In the genomic region with DNA sequence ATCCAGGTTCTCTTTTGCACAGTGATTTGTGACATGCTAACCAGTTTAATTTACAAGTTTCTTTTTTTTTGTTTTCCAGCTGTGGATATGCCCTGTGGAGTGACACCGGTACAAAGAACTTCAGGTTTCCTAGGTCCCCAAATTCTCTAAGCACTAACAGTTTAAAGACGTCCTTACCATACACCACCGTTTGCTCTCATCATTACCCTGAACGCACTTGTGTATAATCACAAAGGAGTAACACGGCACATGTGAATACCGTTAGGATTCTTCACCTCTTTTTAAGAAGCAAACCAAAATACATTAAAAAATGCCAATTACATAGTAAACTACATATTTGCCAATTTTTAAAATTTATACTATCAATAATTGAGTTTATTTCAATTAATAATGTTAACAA, we compare ENCODE assay signal across 8 cellular contexts. TPM values are rescaled to one million over a fixed set of nuclear protein-coding genes. Genes with fewer than 3 reads are reported as not detected.
A peak's percentile ranks its signal among the peaks of the same experiment; 100 is the strongest.
DNase-seq lines count a peak whose midpoint lies in the region; TF ChIP-seq lines count a peak whose summit lies in the region.

No MANE protein-coding gene starts in this region.

- H3K4me1 ChIP-seq in DOHH2 (ENCODE audit: control insufficient read depth, low read length) (peaks cover 24% of the 10 kb centered on the region), ectodermal cell (ENCODE audit: control insufficient read depth, insufficient read depth, low read length) (no peaks in the 10 kb centered on the region), osteoblast (ENCODE audit: insufficient read depth, low read length) (peaks cover 11% of the 10 kb centered on the region)

- H3K4me3 ChIP-seq in DOHH2 (ENCODE audit: low read length), result peak overlapping the region; percentile 92
- H3K4me3 ChIP-seq in ectodermal cell (ENCODE audit: insufficient read depth, low read depth, low read length), result peak overlapping the region; percentile 72
- H3K4me3 ChIP-seq in osteoblast (ENCODE audit: insufficient read depth, low read length), result peak overlapping the region; percentile 90

- H3K27me3 ChIP-seq in DOHH2 (ENCODE audit: control insufficient read depth, low read length) (no peaks in the 10 kb centered on the region), ectodermal cell (ENCODE audit: control insufficient read depth, insufficient read depth, low read length, poor library complexity, severe bottlenecking) (no peaks in the 10 kb centered on the region), osteoblast (ENCODE audit: insufficient read depth, low read length) (no peaks in the 10 kb centered on the region)

- H3K79me2 ChIP-seq in DOHH2 (ENCODE audit: control insufficient read depth, low read length), result peaks cover 8% of the 10 kb centered on the region
- peaks cover 17% of the 10 kb centered on the region for H3K79me2 ChIP-seq in osteoblast (ENCODE audit: insufficient read depth, low read length)

- no peak overlapping the region for H3K27ac ChIP-seq in DOHH2 (ENCODE audit: low read depth, low read length)
- H3K27ac ChIP-seq in ectodermal cell (ENCODE audit: insufficient read depth, low read depth, low read length, poor library complexity, severe bottlenecking), result no peak overlapping the region
- H3K27ac ChIP-seq in osteoblast (ENCODE audit: low read depth, low read length), result peak overlapping the region; percentile 78
- no peak overlapping the region for H3K27ac ChIP-seq in caudate nucleus (ENCODE audit: low read depth, low read length)

- H4K20me1 ChIP-seq in DOHH2 (ENCODE audit: control insufficient read depth, insufficient read depth, low read depth, low read length) (no peaks in the 10 kb centered on the region), osteoblast (ENCODE audit: insufficient read depth, low read length) (no peaks in the 10 kb centered on the region)

- H3K9me2 ChIP-seq in DOHH2 (replicated peaks; ENCODE audit: control insufficient read depth, low read length), result no peaks in the 10 kb centered on the region

- H3K36me3 ChIP-seq in DOHH2 (ENCODE audit: control insufficient read depth, low read length), result peaks cover 25% of the 10 kb centered on the region
- peaks cover 10% of the 10 kb centered on the region for H3K36me3 ChIP-seq in ectodermal cell (ENCODE audit: control insufficient read depth, insufficient read depth, low read length)
- peaks cover 17% of the 10 kb centered on the region for H3K36me3 ChIP-seq in osteoblast (ENCODE audit: insufficient read depth, low read length)

- DNase-seq in NCI-H345 (lab: John Stamatoyannopoulos, UW) (peak; percentile 3), osteoblast (ENCODE audit: insufficient read length, low spot score, missing footprints) (no peak), SKM-1 (lab: John Stamatoyannopoulos, UW; ENCODE audit: unreplicated experiment) (no peak), caudate nucleus (lab: John Stamatoyannopoulos, UW) (no peak), AG08395 (ENCODE audit: low spot score) (no peak), RPMI8226 (no peak)

- 42 to 47% methylated on average over 6 of the region's 6 CpGs for WGBS in ectodermal cell, 2 experiments

- H3K4me2 ChIP-seq in DOHH2 (ENCODE audit: low read length) (peak overlapping the region; percentile 62), osteoblast (ENCODE audit: insufficient read depth, low read length) (peak overlapping the region; percentile 93)

- TF ChIP-seq CTCF in DOHH2 (IDR thresholded peaks at IDR 0.05; ENCODE audit: low read depth, low read length, poor library complexity, severe bottlenecking) (no peak), osteoblast (IDR thresholded peaks at IDR 0.05; ENCODE audit: extremely low read depth, low read depth, low read length) (no peak)

- peak overlapping the region; percentile 94 for H2AFZ ChIP-seq in osteoblast (ENCODE audit: low read length)

- H3K9me3 ChIP-seq in DOHH2 (ENCODE audit: control insufficient read depth, insufficient read depth, low read length), result no peaks in the 10 kb centered on the region
- H3K9me3 ChIP-seq in ectodermal cell (ENCODE audit: control insufficient read depth, low read length), result no peaks in the 10 kb centered on the region
- H3K9me3 ChIP-seq in osteoblast (ENCODE audit: low read depth, low read length), result no peaks in the 10 kb centered on the region

- H3F3A ChIP-seq in DOHH2 (ENCODE audit: control insufficient read depth, insufficient read depth), result 0 out of 2 replicates have a peak, but pooled peaks cover 6% of the 10 kb centered on the region

RNA-seq across cellular contexts. Expression of gene LANCL1, which starts 0.8 kb away (rescaled TPM):
- 73.8 TPM for polyA plus RNA-seq in ectodermal cell (2013, experiment 1 of 4)
- 87.7 TPM for polyA plus RNA-seq in ectodermal cell (2013, experiment 2 of 4)
- polyA plus RNA-seq in ectodermal cell (2013, experiment 3 of 4), result 62.1 TPM
- 67.6 TPM for polyA plus RNA-seq in ectodermal cell (2013, experiment 4 of 4)
- 35.8 and 40.7 TPM in 2 replicates for total RNA-seq in osteoblast
